In genomic region chr1:159827549-159827948, GRCh38 we compare ENCODE assay signal across 1 cellular context.
TF ChIP-seq lines count a peak whose summit lies in the region.

No MANE protein-coding gene starts in this region.

TF ChIP-seq in GM12878, 131 proteins besides CTCF, POLR2A, EP300 and RAD21:
- TF ChIP-seq, protein P1, sequence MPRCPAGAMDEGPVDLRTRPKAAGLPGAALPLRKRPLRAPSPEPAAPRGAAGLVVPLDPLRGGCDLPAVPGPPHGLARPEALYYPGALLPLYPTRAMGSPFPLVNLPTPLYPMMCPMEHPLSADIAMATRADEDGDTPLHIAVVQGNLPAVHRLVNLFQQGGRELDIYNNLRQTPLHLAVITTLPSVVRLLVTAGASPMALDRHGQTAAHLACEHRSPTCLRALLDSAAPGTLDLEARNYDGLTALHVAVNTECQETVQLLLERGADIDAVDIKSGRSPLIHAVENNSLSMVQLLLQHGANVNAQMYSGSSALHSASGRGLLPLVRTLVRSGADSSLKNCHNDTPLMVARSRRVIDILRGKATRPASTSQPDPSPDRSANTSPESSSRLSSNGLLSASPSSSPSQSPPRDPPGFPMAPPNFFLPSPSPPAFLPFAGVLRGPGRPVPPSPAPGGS (IDR thresholded peaks at IDR 0.05; ENCODE audit: borderline replicate concordance, insufficient read depth, low read depth, low read length, poor library complexity, severe bottlenecking) = no peak
- TF ChIP-seq BHLHE40 (IDR thresholded peaks at IDR 0.05; ENCODE audit: borderline replicate concordance in 1 of 2, low read depth in 2 of 2, low read length in 1 of 2) = peak in 1 of 2 experiments; percentile 8; a peak in 1 of 4 replicates
- TF ChIP-seq ZNF384 (IDR thresholded peaks at IDR 0.05; ENCODE audit: borderline replicate concordance, low read depth, low read length) = peak; percentile 64; the same call in 1 of the 2 replicates
- peak; percentile 38; the same call in 1 of the 2 replicates for TF ChIP-seq RUNX3 (IDR thresholded peaks at IDR 0.05; ENCODE audit: low read length)
- TF ChIP-seq E2F4 (IDR thresholded peaks at IDR 0.05; ENCODE audit: low read depth, low read length) = no peak
- 0 out of 2 replicates have a peak, but pooled peaks have one; percentile 14 for TF ChIP-seq MEF2A (IDR thresholded peaks at IDR 0.05; ENCODE audit: insufficient read depth, low read depth, low read length)
TF ChIP-seq in GM12878: peak in this region for 4.
